Comparison of ENCODE assay signal across 8 cellular contexts in genomic region chr2:154259030-154259429, GRCh38.
"Had no signal": no experiment of that assay in that cellular context is flagged by ENCODE, and none has a peak within 500 bp of the region (broad histone marks: within the 10 kb centered on the region; RNA-seq: fewer than 3 reads in every experiment).

No MANE protein-coding gene starts in this region.

- H2AFZ ChIP-seq: GM23248 had no signal

- FAIRE-seq: H54, HTR-8/SVneo had no signal

- H3K4me3 ChIP-seq: GM23248 had no signal

- H3K4me2 ChIP-seq: KMS-11 had no signal

- H3K27ac ChIP-seq: GM23248, KMS-11 had no signal

- DNase-seq: GM23248, GOT3, H9, HCEC 1CT, KBM-7 had no signal

- H3K9ac ChIP-seq: GM23248, KMS-11 had no signal
